1 cellular context compared by ENCODE assay signal in genomic region chr10:29811751-29812427, GRCh38.
TF ChIP-seq lines count a peak whose summit lies in the region.

No MANE protein-coding gene starts in this region.

TF ChIP-seq in SK-N-SH, 30 proteins besides CTCF, POLR2A, EP300 and RAD21 (continued from another document):
- TF ChIP-seq TCF12 (IDR thresholded peaks at IDR 0.05), result peak; percentile 92
